In genomic region chr10:128877141-128877540, GRCh38 we compare ENCODE assay signal across 32 cellular contexts.
"Had no signal": no experiment of that assay in that cellular context is flagged by ENCODE, and none has a peak within 500 bp of the region (broad histone marks: within the 10 kb centered on the region; RNA-seq: fewer than 3 reads in every experiment).

No MANE protein-coding gene starts in this region.

- DNase-seq: activated CD4-positive, alpha-beta memory T cell treated with anti-CD3 and anti-CD28 coated beads for 36 hours; activated CD4-positive, alpha-beta T cell treated with anti-CD3 and anti-CD28 coated beads for 36 hours; activated CD4-positive, alpha-beta T cell treated with anti-CD3 and anti-CD28 coated beads, Interleukin-2, amount 10 ng/mL, durations not matched to agents 24 days and 14 days; activated CD4-positive, CD25-positive, alpha-beta regulatory T cell; activated CD4-positive, CD25-positive, alpha-beta regulatory T cell treated with anti-CD3 and anti-CD28 coated beads, Interleukin-2, amount 50 U/mL, for 72 hours; activated CD8-positive, alpha-beta memory T cell treated with anti-CD3 and anti-CD28 coated beads, Interleukin-2, amount 10 ng/mL, durations not matched to agents 7 days and 5 days; activated CD8-positive, alpha-beta memory T cell treated with anti-CD3 and anti-CD28 coated beads, Interleukin-2, amount 50 U/mL, for 4 hours; activated CD8-positive, alpha-beta T cell treated with anti-CD3 and anti-CD28 coated beads, Interleukin-2, amount 10 ng/mL, durations not matched to agents 7 days and 5 days; activated effector memory CD4-positive, alpha-beta T cell treated with anti-CD3 and anti-CD28 coated beads, Interleukin-2, amount 50 U/mL, for 16 hours; activated naive CD4-positive, alpha-beta T cell treated with anti-CD3 and anti-CD28 coated beads for 36 hours; activated naive CD8-positive, alpha-beta T cell treated with anti-CD3 and anti-CD28 coated beads for 36 hours; activated naive CD8-positive, alpha-beta T cell treated with anti-CD3 and anti-CD28 coated beads, Interleukin-2, amount 50 U/mL, for 24 hours; activated T-cell treated with anti-CD3 and anti-CD28 coated beads, Interleukin-2, amount 50 U/mL, for 1 hour; activated T-cell treated with anti-CD3 and anti-CD28 coated beads, Interleukin-2, amount 50 U/mL, for 48 hours; adrenal gland; amygdala; aorta; body of pancreas; central memory CD4-positive, alpha-beta T cell; cerebellar nuclear complex; colonic mucosa; dorsolateral prefrontal cortex; effector CD4-positive, alpha-beta T cell; effector memory CD8-positive, alpha-beta T cell; esophagus squamous epithelium; foreskin melanocyte; SW 1271; T-cell; T-helper 17 cell; T1000; WERI-Rb-1 had no signal

- ATAC-seq: activated CD4-positive, alpha-beta T cell treated with anti-CD3 and anti-CD28 coated beads for 36 hours; activated CD8-positive, alpha-beta memory T cell treated with anti-CD3 and anti-CD28 coated beads, Interleukin-2, amount 10 ng/mL, durations not matched to agents 7 days and 5 days; activated CD8-positive, alpha-beta T cell treated with anti-CD3 and anti-CD28 coated beads, Interleukin-2, amount 10 ng/mL, durations not matched to agents 7 days and 5 days; activated naive CD8-positive, alpha-beta T cell treated with anti-CD3 and anti-CD28 coated beads, Interleukin-2, amount 50 U/mL, for 24 hours; body of pancreas; effector memory CD8-positive, alpha-beta T cell; gastroesophageal sphincter; T-cell; T-helper 17 cell had no signal
